In genomic region chr13:23433171-23434153, GRCh38 we compare ENCODE assay signal across 8 cellular contexts. TPM values are rescaled to one million over a fixed set of nuclear protein-coding genes. Genes with fewer than 3 reads are reported as not detected.
A peak's percentile ranks its signal among the peaks of the same experiment; 100 is the strongest.
DNase-seq lines count a peak whose midpoint lies in the region; ATAC-seq and TF ChIP-seq lines count a peak whose summit lies in the region.

Gene SACS, minus strand, starts transcription at chr13:23433702. Its CDS starts 22,463 bp downstream, at chr13:23411239.

- H3K9me3 Mint-ChIP-seq in WTC11: no peaks in the 10 kb centered on the region

- H3K4me3 Mint-ChIP-seq in WTC11: peak within 1 kb of the TSS; percentile 91

- CTCF ChIA-PET in WTC11 (lab: Charles Lee): interaction anchor here (0.7 to 2.3 kb wide), 8 partner anchors 26 to 456 kb away, joined by 3 to 9 read pairs (median 4); partner anchors contain the start of gene MIPEP

- H3K27me3 Mint-ChIP-seq in WTC11 (ENCODE audit: low read depth): peaks cover 10% of the 10 kb centered on the region

- H3K36me3 ChIP-seq in neural cell (ENCODE audit: insufficient read depth, low read length): no peaks in the 10 kb centered on the region

- peak within 1 kb of the TSS; percentile 91 for H3K27ac ChIP-seq in neural cell (ENCODE audit: low read length)

- DNase-seq in AG10803 (ENCODE audit: low read depth) (peak; percentile 55), HT-29 (ENCODE audit: low spot score) (no peak), WTC11 (ENCODE audit: low spot score) (peak; percentile 82), globus pallidus (ENCODE audit: low spot score) (peak; percentile 57), LoVo (ENCODE audit: low spot score) (no peak)
- DNase-seq in activated CD4-positive, CD25-positive, alpha-beta regulatory T cell (lab: John Stamatoyannopoulos, UW): no peak
- no peak for DNase-seq in stimulated activated CD4-positive, alpha-beta T cell treated with anti-CD3 and anti-CD28 coated beads, Interleukin-2, amount 100 ng/mL, for 48 hours

- peak within 1 kb of the TSS; percentile 93 for H3K27ac Mint-ChIP-seq in WTC11

- peak; percentile 15 for TF ChIP-seq RAD21 in neural cell (conservative IDR thresholded peaks at IDR 0.05)

- H3K36me3 Mint-ChIP-seq in WTC11: peaks cover 4% of the 10 kb centered on the region; the same call in 1 of the 2 replicates

- peak within 1 kb of the TSS; percentile 63 for H3K4me2 ChIP-seq in neural cell (ENCODE audit: low read length)

- peak; percentile 89 for ATAC-seq in WTC11

- TF ChIP-seq CTCF in AG10803 (conservative IDR thresholded peaks at IDR 0.05; ENCODE audit: low read length) (no peak), WTC11 (IDR thresholded peaks at IDR 0.05) (no peak), neural cell (IDR thresholded peaks at IDR 0.05; ENCODE audit: poor library complexity, severe bottlenecking) (no peak)

- no peaks in the 10 kb centered on the region for H3K27me3 ChIP-seq in neural cell (ENCODE audit: insufficient read depth, low read depth, low read length)

- peaks cover 51% of the 10 kb centered on the region for H3K79me2 ChIP-seq in neural cell (replicated peaks; ENCODE audit: insufficient read depth, low read length)

- H3K9me2 ChIP-seq in neural cell (ENCODE audit: insufficient read depth, low read length): no peaks in the 10 kb centered on the region

- peaks cover 31% of the 10 kb centered on the region for H3K4me1 Mint-ChIP-seq in WTC11

- H4K20me1 ChIP-seq in neural cell (ENCODE audit: insufficient read depth): no peaks in the 10 kb centered on the region

- H2AFZ ChIP-seq in neural cell (ENCODE audit: low read depth, low read length): peak within 1 kb of the TSS; percentile 97

- no peaks in the 10 kb centered on the region for H3F3A ChIP-seq in neural cell (ENCODE audit: insufficient read depth, low read length, poor library complexity, severe bottlenecking)

- peak within 1 kb of the TSS; percentile 95 for H3K9ac ChIP-seq in neural cell (ENCODE audit: low read length)

- TF ChIP-seq EP300 in neural cell (conservative IDR thresholded peaks at IDR 0.05; ENCODE audit: poor library complexity, severe bottlenecking): peak; percentile 43

- H3K4me3 ChIP-seq in AG10803 (ENCODE audit: low read length) (peak within 1 kb of the TSS; percentile 79), neural cell (ENCODE audit: low read length) (peak within 1 kb of the TSS; percentile 92)

- POLR2A ChIA-PET in WTC11 (lab: Charles Lee): interaction anchor here (0.6 to 0.9 kb wide), 2 partner anchors 33 to 330 kb away, joined by 3 read pairs; no protein-coding TSS in a partner anchor

- H3K9me3 ChIP-seq in neural cell (ENCODE audit: low read length): no peaks in the 10 kb centered on the region

TF ChIP-seq in WTC11, 78 proteins besides CTCF, POLR2A, EP300 and RAD21 (continues in another document):
- TF ChIP-seq SP1 (CRISPR knock-in tag; conservative IDR thresholded peaks at IDR 0.05): peak; percentile 27
- TF ChIP-seq FOXP1 (CRISPR knock-in tag; IDR thresholded peaks at IDR 0.05; ENCODE audit: borderline replicate concordance): peak; percentile 29; the same call in 1 of the 2 replicates
- TF ChIP-seq, protein P1, sequence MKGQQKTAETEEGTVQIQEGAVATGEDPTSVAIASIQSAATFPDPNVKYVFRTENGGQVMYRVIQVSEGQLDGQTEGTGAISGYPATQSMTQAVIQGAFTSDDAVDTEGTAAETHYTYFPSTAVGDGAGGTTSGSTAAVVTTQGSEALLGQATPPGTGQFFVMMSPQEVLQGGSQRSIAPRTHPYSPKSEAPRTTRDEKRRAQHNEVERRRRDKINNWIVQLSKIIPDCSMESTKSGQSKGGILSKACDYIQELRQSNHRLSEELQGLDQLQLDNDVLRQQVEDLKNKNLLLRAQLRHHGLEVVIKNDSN (CRISPR knock-in tag; IDR thresholded peaks at IDR 0.05): peak; percentile 19; the same call in 1 of the 2 replicates
- 0 out of 2 replicates have a peak, but pooled peaks have one; percentile 31 for TF ChIP-seq HMGXB4 (CRISPR knock-in tag; IDR thresholded peaks at IDR 0.05)
- no peak for TF ChIP-seq ATF2 (CRISPR knock-in tag; IDR thresholded peaks at IDR 0.05; ENCODE audit: borderline replicate concordance, low read depth)
- TF ChIP-seq ETV6 (CRISPR knock-in tag; IDR thresholded peaks at IDR 0.05): 0 out of 2 replicates have a peak, but pooled peaks have one; percentile 17

TF ChIP-seq in neural cell, 6 proteins besides CTCF, POLR2A, EP300 and RAD21:
- TF ChIP-seq SMC3 (conservative IDR thresholded peaks at IDR 0.05; ENCODE audit: poor library complexity) (peak; percentile 36), EZH2 (IDR thresholded peaks at IDR 0.05; ENCODE audit: borderline replicate concordance, insufficient read depth, low read length, poor library complexity, severe bottlenecking) (no peak), POLR2AphosphoS5 (IDR thresholded peaks at IDR 0.05) (peak; percentile 77), MXI1 (conservative IDR thresholded peaks at IDR 0.05; ENCODE audit: poor library complexity, severe bottlenecking) (peak; percentile 56), TAF1 (IDR thresholded peaks at IDR 0.05; ENCODE audit: low read depth) (peak; percentile 61)
- TF ChIP-seq, protein P2, sequence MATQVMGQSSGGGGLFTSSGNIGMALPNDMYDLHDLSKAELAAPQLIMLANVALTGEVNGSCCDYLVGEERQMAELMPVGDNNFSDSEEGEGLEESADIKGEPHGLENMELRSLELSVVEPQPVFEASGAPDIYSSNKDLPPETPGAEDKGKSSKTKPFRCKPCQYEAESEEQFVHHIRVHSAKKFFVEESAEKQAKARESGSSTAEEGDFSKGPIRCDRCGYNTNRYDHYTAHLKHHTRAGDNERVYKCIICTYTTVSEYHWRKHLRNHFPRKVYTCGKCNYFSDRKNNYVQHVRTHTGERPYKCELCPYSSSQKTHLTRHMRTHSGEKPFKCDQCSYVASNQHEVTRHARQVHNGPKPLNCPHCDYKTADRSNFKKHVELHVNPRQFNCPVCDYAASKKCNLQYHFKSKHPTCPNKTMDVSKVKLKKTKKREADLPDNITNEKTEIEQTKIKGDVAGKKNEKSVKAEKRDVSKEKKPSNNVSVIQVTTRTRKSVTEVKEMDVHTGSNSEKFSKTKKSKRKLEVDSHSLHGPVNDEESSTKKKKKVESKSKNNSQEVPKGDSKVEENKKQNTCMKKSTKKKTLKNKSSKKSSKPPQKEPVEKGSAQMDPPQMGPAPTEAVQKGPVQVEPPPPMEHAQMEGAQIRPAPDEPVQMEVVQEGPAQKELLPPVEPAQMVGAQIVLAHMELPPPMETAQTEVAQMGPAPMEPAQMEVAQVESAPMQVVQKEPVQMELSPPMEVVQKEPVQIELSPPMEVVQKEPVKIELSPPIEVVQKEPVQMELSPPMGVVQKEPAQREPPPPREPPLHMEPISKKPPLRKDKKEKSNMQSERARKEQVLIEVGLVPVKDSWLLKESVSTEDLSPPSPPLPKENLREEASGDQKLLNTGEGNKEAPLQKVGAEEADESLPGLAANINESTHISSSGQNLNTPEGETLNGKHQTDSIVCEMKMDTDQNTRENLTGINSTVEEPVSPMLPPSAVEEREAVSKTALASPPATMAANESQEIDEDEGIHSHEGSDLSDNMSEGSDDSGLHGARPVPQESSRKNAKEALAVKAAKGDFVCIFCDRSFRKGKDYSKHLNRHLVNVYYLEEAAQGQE (IDR thresholded peaks at IDR 0.05; ENCODE audit: borderline replicate concordance): peak; percentile 46
TF ChIP-seq in neural cell: peak in this region for 5.

RNA-seq across cellular contexts. Expression of gene SACS, which starts in this region (rescaled TPM):
- total RNA-seq in HT-29 (2014; rRNA removed; shearing (Covaris generic)): 17.7 and 19.7 TPM in 2 replicates
- total RNA-seq in WTC11 (2021): 30.5 to 35.2 TPM (median 30.8 TPM) in 3 replicates
- 24.1 and 24.9 TPM in 2 replicates for polyA plus RNA-seq in neural cell
- polyA minus RNA-seq in neural cell: 188 and 189 TPM in 2 replicates

Comparison
In these comparisons a context has a peak if more than half of its experiments do, and no peak if none do; other contexts are left out.
1. DNase-seq: peak in AG10803 (single experiment), WTC11 (single experiment) and globus pallidus (single experiment); none in HT-29 (single experiment), activated CD4-positive, CD25-positive, alpha-beta regulatory T cell (0 of 4), LoVo (single experiment) and stimulated activated CD4-positive, alpha-beta T cell treated with anti-CD3 and anti-CD28 coated beads, Interleukin-2, amount 100 ng/mL, for 48 hours (0 of 2).